Comparison of ENCODE assay signal across 21 cellular contexts in the genomic region with DNA sequence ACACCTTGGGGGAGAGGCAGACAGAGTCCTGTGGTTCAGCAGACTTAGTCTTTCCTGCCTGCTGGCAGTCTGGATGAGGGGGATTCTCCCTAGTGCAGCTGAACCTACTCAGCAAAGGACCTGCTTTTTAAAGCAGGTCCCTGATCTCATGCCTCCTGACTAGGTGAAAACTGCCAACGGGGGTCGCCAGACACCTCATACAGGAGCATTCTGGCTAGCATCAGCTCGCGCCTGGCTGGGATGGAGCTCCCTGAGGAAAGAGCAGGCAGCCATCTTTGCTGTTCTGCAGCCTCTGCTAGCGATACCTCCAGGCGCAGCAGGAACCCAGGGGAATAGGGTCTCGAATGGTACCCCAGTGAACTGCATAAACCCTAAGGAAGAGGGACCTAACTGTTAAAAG.
"Had no signal": no experiment of that assay in that cellular context is flagged by ENCODE, and none has a peak within 500 bp of the region (broad histone marks: within the 10 kb centered on the region; RNA-seq: fewer than 3 reads in every experiment).

No MANE protein-coding gene starts in this region.

- H3K27me3 ChIP-seq: SJSA1 had no signal

- ATAC-seq: HepG2 had no signal

- H3K4me3 ChIP-seq: SJSA1, SK-N-MC had no signal

- DNase-seq: IMR-90, Kasumi-1, KG1, MM.1S, NCI-H1092 treated with DMSO at 0.1 percent for 48 hours, NCI-H1417, NCI-H1436 treated with DMSO at 0.1 percent for 48 hours, NCI-H1694, NCI-H187 treated with DMSO at 0.1 percent for 48 hours, NCI-H2029 treated with DMSO at 0.1 percent for 48 hours, NCI-H2171 treated with DMSO at 0.1 percent for 48 hours, NCI-H345, NCI-H524, NCI-H526 treated with DMSO at 0.1 percent for 48 hours, NCI-H748 treated with DMSO at 0.1 percent for 48 hours, Right ventricle myocardium superior, RPMI8226, SIG-M5 had no signal

- H3K27ac ChIP-seq: SJSA1, SK-N-MC had no signal

- H3K36me3 ChIP-seq: SJSA1 had no signal

- H3K4me1 ChIP-seq: SJSA1 had no signal

- H3K9me3 ChIP-seq: SJSA1 had no signal
